In the genomic region with DNA sequence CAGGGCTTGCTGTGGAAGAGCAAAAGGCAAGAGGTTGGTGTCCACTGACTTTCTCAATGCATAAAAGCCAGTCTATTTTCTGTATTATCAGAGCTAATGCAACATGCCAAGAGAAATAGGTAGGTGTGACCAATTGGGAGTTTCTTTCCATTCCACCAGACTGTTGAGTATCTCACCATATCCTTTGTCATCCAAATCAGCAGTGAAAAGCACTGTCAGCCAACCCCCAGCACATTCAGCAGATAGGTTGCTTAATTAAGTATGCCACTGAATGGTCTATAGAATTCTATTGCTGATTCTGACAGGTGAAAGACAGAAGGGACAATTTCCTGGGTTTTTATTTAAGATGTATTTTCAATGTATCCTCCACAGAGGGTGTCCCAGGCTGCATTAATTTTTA, we compare ENCODE assay signal across 27 cellular contexts.
"Had no signal": no experiment of that assay in that cellular context is flagged by ENCODE, and none has a peak within 500 bp of the region (broad histone marks: within the 10 kb centered on the region; RNA-seq: fewer than 3 reads in every experiment).

No MANE protein-coding gene starts in this region.

- H3K4me1 Mint-ChIP-seq: activated CD4-positive, alpha-beta memory T cell treated with anti-CD3 and anti-CD28 coated beads, Interleukin-2, amount 10 ng/mL, durations not matched to agents 7 days and 5 days; activated CD4-positive, alpha-beta T cell treated with anti-CD3 and anti-CD28 coated beads, Interleukin-2, amount 10 ng/mL, durations not matched to agents 7 days and 5 days; activated naive CD4-positive, alpha-beta T cell treated with anti-CD3 and anti-CD28 coated beads, Interleukin-2, amount 10 ng/mL, durations not matched to agents 7 days and 5 days; activated naive CD8-positive, alpha-beta T cell treated with anti-CD3 and anti-CD28 coated beads, Interleukin-2, amount 10 ng/mL, durations not matched to agents 7 days and 5 days had no signal

- H3K27ac Mint-ChIP-seq: activated CD4-positive, alpha-beta memory T cell treated with anti-CD3 and anti-CD28 coated beads, Interleukin-2, amount 10 ng/mL, durations not matched to agents 7 days and 5 days; activated CD4-positive, alpha-beta T cell treated with anti-CD3 and anti-CD28 coated beads, Interleukin-2, amount 10 ng/mL, durations not matched to agents 7 days and 5 days; activated naive CD4-positive, alpha-beta T cell treated with anti-CD3 and anti-CD28 coated beads, Interleukin-2, amount 10 ng/mL, durations not matched to agents 7 days and 5 days; activated naive CD4-positive, alpha-beta T cell treated with anti-CD3 and anti-CD28 coated beads, Interleukin-2, amount 50 U/mL, for 72 hours; activated naive CD8-positive, alpha-beta T cell treated with anti-CD3 and anti-CD28 coated beads, Interleukin-2, amount 10 ng/mL, durations not matched to agents 7 days and 5 days; activated T-cell treated with anti-CD3 and anti-CD28 coated beads, Interleukin-2, amount 50 U/mL, for 24 hours; activated T-cell treated with anti-CD3 and anti-CD28 coated beads, Interleukin-2, amount 50 U/mL, for 72 hours had no signal

- H3K9me3 ChIP-seq: ascending aorta, breast epithelium, colonic mucosa, esophagus squamous epithelium, gastroesophageal sphincter had no signal

- H3K27me3 ChIP-seq: ascending aorta, cardiac muscle cell, colonic mucosa, esophagus squamous epithelium, gastroesophageal sphincter had no signal

- H3K36me3 Mint-ChIP-seq: activated naive CD4-positive, alpha-beta T cell treated with anti-CD3 and anti-CD28 coated beads, Interleukin-2, amount 10 ng/mL, durations not matched to agents 7 days and 5 days; activated naive CD4-positive, alpha-beta T cell treated with anti-CD3 and anti-CD28 coated beads, Interleukin-2, amount 50 U/mL, for 72 hours; activated naive CD8-positive, alpha-beta T cell treated with anti-CD3 and anti-CD28 coated beads, Interleukin-2, amount 10 ng/mL, durations not matched to agents 7 days and 5 days; brain had no signal

- DNase-seq: activated CD4-positive, alpha-beta memory T cell treated with anti-CD3 and anti-CD28 coated beads, Interleukin-2, amount 10 ng/mL, durations not matched to agents 7 days and 5 days; activated CD4-positive, alpha-beta T cell treated with anti-CD3 and anti-CD28 coated beads for 1 hour; activated CD4-positive, alpha-beta T cell treated with anti-CD3 and anti-CD28 coated beads for 4 hours; activated CD4-positive, alpha-beta T cell treated with anti-CD3 and anti-CD28 coated beads, Interleukin-2, amount 10 ng/mL, durations not matched to agents 7 days and 5 days; activated CD4-positive, alpha-beta T cell treated with anti-CD3 and anti-CD28 coated beads, Interleukin-2, amount 50 U/mL, for 4 hours; activated CD8-positive, alpha-beta memory T cell treated with anti-CD3 and anti-CD28 coated beads, Interleukin-2, amount 50 U/mL, for 48 hours; activated gamma-delta T cell; activated naive CD4-positive, alpha-beta T cell; activated naive CD4-positive, alpha-beta T cell treated with anti-CD3 and anti-CD28 coated beads, Interleukin-2, amount 10 ng/mL, durations not matched to agents 7 days and 5 days; activated naive CD8-positive, alpha-beta T cell treated with anti-CD3 and anti-CD28 coated beads, Interleukin-2, amount 10 ng/mL, durations not matched to agents 7 days and 5 days; activated T-cell treated with anti-CD3 and anti-CD28 coated beads for 4 hours; activated T-cell treated with anti-CD3 and anti-CD28 coated beads, Interleukin-2, amount 50 U/mL, for 24 hours; activated T-cell treated with anti-CD3 and anti-CD28 coated beads, Interleukin-2, amount 50 U/mL, for 72 hours; central memory CD4-positive, alpha-beta T cell; cerebellar nuclear complex; colonic mucosa; effector CD8-positive, alpha-beta T cell; esophagus squamous epithelium; foreskin melanocyte; T-helper 2 cell had no signal

- H3K4me3 Mint-ChIP-seq: activated CD4-positive, alpha-beta memory T cell treated with anti-CD3 and anti-CD28 coated beads, Interleukin-2, amount 10 ng/mL, durations not matched to agents 7 days and 5 days; activated CD4-positive, alpha-beta T cell treated with anti-CD3 and anti-CD28 coated beads, Interleukin-2, amount 10 ng/mL, durations not matched to agents 7 days and 5 days; activated naive CD4-positive, alpha-beta T cell treated with anti-CD3 and anti-CD28 coated beads, Interleukin-2, amount 10 ng/mL, durations not matched to agents 7 days and 5 days; activated naive CD8-positive, alpha-beta T cell treated with anti-CD3 and anti-CD28 coated beads, Interleukin-2, amount 10 ng/mL, durations not matched to agents 7 days and 5 days; activated T-cell treated with anti-CD3 and anti-CD28 coated beads, Interleukin-2, amount 50 U/mL, for 24 hours; activated T-cell treated with anti-CD3 and anti-CD28 coated beads, Interleukin-2, amount 50 U/mL, for 72 hours; brain had no signal

- ATAC-seq: activated naive CD4-positive, alpha-beta T cell treated with anti-CD3 and anti-CD28 coated beads, Interleukin-2, amount 50 U/mL, for 72 hours; activated T-cell treated with anti-CD3 and anti-CD28 coated beads, Interleukin-2, amount 50 U/mL, for 72 hours; gastroesophageal sphincter had no signal

- H3K4me1 ChIP-seq: ascending aorta, breast epithelium, colonic mucosa, esophagus squamous epithelium, gastroesophageal sphincter had no signal

- H3K27me3 Mint-ChIP-seq: activated CD4-positive, alpha-beta T cell treated with anti-CD3 and anti-CD28 coated beads, Interleukin-2, amount 10 ng/mL, durations not matched to agents 7 days and 5 days; activated naive CD4-positive, alpha-beta T cell treated with anti-CD3 and anti-CD28 coated beads, Interleukin-2, amount 10 ng/mL, durations not matched to agents 7 days and 5 days; brain had no signal

- H3K9me3 Mint-ChIP-seq: activated CD4-positive, alpha-beta memory T cell treated with anti-CD3 and anti-CD28 coated beads, Interleukin-2, amount 10 ng/mL, durations not matched to agents 7 days and 5 days; activated CD4-positive, alpha-beta T cell treated with anti-CD3 and anti-CD28 coated beads, Interleukin-2, amount 10 ng/mL, durations not matched to agents 7 days and 5 days; activated naive CD4-positive, alpha-beta T cell treated with anti-CD3 and anti-CD28 coated beads, Interleukin-2, amount 10 ng/mL, durations not matched to agents 7 days and 5 days; activated naive CD4-positive, alpha-beta T cell treated with anti-CD3 and anti-CD28 coated beads, Interleukin-2, amount 50 U/mL, for 72 hours; activated naive CD8-positive, alpha-beta T cell treated with anti-CD3 and anti-CD28 coated beads, Interleukin-2, amount 10 ng/mL, durations not matched to agents 7 days and 5 days; activated T-cell treated with anti-CD3 and anti-CD28 coated beads, Interleukin-2, amount 50 U/mL, for 24 hours; activated T-cell treated with anti-CD3 and anti-CD28 coated beads, Interleukin-2, amount 50 U/mL, for 72 hours had no signal

- H3K36me3 ChIP-seq: ascending aorta, breast epithelium, cardiac muscle cell, colonic mucosa, esophagus squamous epithelium, gastroesophageal sphincter had no signal

- H3K27ac ChIP-seq: ascending aorta, breast epithelium, cardiac muscle cell, colonic mucosa, epithelial cell of prostate, esophagus squamous epithelium, gastroesophageal sphincter had no signal

- H3K4me3 ChIP-seq: ascending aorta, breast epithelium, cardiac muscle cell, colonic mucosa, esophagus squamous epithelium, gastroesophageal sphincter had no signal
